1 cellular context compared by ENCODE assay signal in the genomic region with DNA sequence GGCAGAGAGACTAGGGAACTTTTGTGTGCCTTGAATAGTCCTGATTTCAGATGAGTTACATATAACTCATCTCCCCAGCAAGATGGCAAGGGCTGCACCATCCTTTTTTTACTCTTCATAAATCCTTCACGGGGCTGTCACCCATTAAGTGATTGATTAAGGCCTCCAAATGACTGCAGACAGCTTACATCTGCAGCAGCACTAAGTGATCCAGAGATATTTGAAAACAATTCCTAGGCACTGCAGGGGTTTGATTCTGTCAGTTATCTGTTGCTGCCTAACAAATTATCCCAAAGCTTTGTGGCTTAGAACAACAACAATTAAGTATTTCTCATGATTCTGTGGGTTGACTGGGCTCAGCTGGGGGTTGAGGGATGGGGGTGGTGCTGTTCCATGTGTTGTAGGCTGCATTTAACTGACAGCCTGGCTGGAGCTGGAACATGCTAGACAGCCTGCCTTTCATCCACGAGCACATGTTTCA.
A peak's percentile ranks its signal among the peaks of the same experiment; 100 is the strongest.
TF ChIP-seq lines count a peak whose summit lies in the region.

No MANE protein-coding gene starts in this region.

TF ChIP-seq in K562, 482 proteins besides CTCF, POLR2A, EP300 and RAD21:
- TF ChIP-seq ZNF79 (CRISPR knock-in tag; IDR thresholded peaks at IDR 0.05; ENCODE audit: low read depth) = no peak
- TF ChIP-seq, protein P1, sequence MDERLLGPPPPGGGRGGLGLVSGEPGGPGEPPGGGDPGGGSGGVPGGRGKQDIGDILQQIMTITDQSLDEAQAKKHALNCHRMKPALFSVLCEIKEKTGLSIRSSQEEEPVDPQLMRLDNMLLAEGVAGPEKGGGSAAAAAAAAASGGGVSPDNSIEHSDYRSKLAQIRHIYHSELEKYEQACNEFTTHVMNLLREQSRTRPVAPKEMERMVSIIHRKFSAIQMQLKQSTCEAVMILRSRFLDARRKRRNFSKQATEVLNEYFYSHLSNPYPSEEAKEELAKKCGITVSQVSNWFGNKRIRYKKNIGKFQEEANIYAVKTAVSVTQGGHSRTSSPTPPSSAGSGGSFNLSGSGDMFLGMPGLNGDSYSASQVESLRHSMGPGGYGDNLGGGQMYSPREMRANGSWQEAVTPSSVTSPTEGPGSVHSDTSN (CRISPR knock-in tag; IDR thresholded peaks at IDR 0.05; ENCODE audit: low read depth) = no peak
- TF ChIP-seq, protein P1 (tag; conservative IDR thresholded peaks at IDR 0.05; ENCODE audit: low read depth) = peak; percentile 95
- peak; percentile 69 for TF ChIP-seq MEIS2 (IDR thresholded peaks at IDR 0.05; ENCODE audit: partially characterized antibody)
- TF ChIP-seq, protein P2, sequence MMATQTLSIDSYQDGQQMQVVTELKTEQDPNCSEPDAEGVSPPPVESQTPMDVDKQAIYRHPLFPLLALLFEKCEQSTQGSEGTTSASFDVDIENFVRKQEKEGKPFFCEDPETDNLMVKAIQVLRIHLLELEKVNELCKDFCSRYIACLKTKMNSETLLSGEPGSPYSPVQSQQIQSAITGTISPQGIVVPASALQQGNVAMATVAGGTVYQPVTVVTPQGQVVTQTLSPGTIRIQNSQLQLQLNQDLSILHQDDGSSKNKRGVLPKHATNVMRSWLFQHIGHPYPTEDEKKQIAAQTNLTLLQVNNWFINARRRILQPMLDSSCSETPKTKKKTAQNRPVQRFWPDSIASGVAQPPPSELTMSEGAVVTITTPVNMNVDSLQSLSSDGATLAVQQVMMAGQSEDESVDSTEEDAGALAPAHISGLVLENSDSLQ (IDR thresholded peaks at IDR 0.05) = 0 out of 2 replicates have a peak, but pooled peaks have one; percentile 30
